Comparison of ENCODE assay signal across 1 cellular context in genomic region chr17:66494023-66494803, GRCh38.
TF ChIP-seq lines count a peak whose summit lies in the region.

No MANE protein-coding gene starts in this region.

TF ChIP-seq in SK-N-SH, 30 proteins besides CTCF, POLR2A, EP300 and RAD21 (continued from another document):
- 0 out of 2 replicates have a peak, but pooled peaks have one; percentile 54 for TF ChIP-seq REST (IDR thresholded peaks at IDR 0.05; ENCODE audit: low read depth, low read length)
- TF ChIP-seq GATA2 (CRISPR knock-in tag; IDR thresholded peaks at IDR 0.05): no peak
- peak; percentile 24; the same call in 1 of the 2 replicates for TF ChIP-seq ELF1 (IDR thresholded peaks at IDR 0.05)
- TF ChIP-seq SIN3A (IDR thresholded peaks at IDR 0.05; ENCODE audit: borderline replicate concordance, low read depth, low read length): peak; percentile 47; the same call in 1 of the 2 replicates
- TF ChIP-seq NFIC (IDR thresholded peaks at IDR 0.05; ENCODE audit: borderline replicate concordance): peak; percentile 67; the same call in 1 of the 2 replicates
- no peak for TF ChIP-seq EZH2phosphoT487 (IDR thresholded peaks at IDR 0.05; ENCODE audit: borderline replicate concordance, low read depth)
- no peak for TF ChIP-seq RFX5 (IDR thresholded peaks at IDR 0.05; ENCODE audit: low read length)
- TF ChIP-seq TEAD4 (IDR thresholded peaks at IDR 0.05; ENCODE audit: borderline replicate concordance, insufficient read depth): peak; percentile 35; the same call in 1 of the 2 replicates
- TF ChIP-seq RCOR1 (IDR thresholded peaks at IDR 0.05; ENCODE audit: low read length): no peak
- peak; percentile 95 for TF ChIP-seq TCF12 (IDR thresholded peaks at IDR 0.05)
- no peak for TF ChIP-seq SMC3 (IDR thresholded peaks at IDR 0.05; ENCODE audit: low read depth, low read length)
- no peak for TF ChIP-seq CHD2 (IDR thresholded peaks at IDR 0.05; ENCODE audit: low read length, partially characterized antibody)
- TF ChIP-seq MXI1 (IDR thresholded peaks at IDR 0.05; ENCODE audit: low read depth, low read length): no peak
- TF ChIP-seq GABPA (IDR thresholded peaks at IDR 0.05; ENCODE audit: low read depth): no peak
- peak; percentile 93 for TF ChIP-seq FOSL2 (IDR thresholded peaks at IDR 0.05; ENCODE audit: borderline replicate concordance, low read depth)
- TF ChIP-seq FOXJ3 (CRISPR knock-in tag; IDR thresholded peaks at IDR 0.05): no peak
- no peak for TF ChIP-seq IRF3 (IDR thresholded peaks at IDR 0.05; ENCODE audit: low read depth, low read length)
